ENCODE assay signal across 28 cellular contexts in genomic region chr1:210369425-210369824, GRCh38.
"Had no signal": no experiment of that assay in that cellular context is flagged by ENCODE, and none has a peak within 500 bp of the region (broad histone marks: within the 10 kb centered on the region; RNA-seq: fewer than 3 reads in every experiment).

No MANE protein-coding gene starts in this region.

- H3K9me3 ChIP-seq: lower lobe of right lung, neutrophil, pancreas, testis, vagina had no signal

- H3K9me3 Mint-ChIP-seq: activated B cell treated with CpG ODN at 0.5 μM for 24 hours; activated T-cell treated with anti-CD3 and anti-CD28 coated beads, Interleukin-2, amount 50 U/mL, for 72 hours; dendritic cell treated with granulocyte-macrophage colony-stimulating factor and Interleukin-4, amounts not matched to agents 40 ng/mL and 50 ng/mL, for 4 days; immature natural killer cell; naive thymus-derived CD4-positive, alpha-beta T cell; stimulated activated naive B cell treated with anti-CD40 and anti-IgM and Interleukin-4, amounts not matched to agents 10 μg/mL and 1 μg/mL and 100 μg/mL, for 72 hours had no signal

- H3K27me3 Mint-ChIP-seq: activated B cell treated with CpG ODN at 0.5 μM for 24 hours; activated CD4-positive, alpha-beta T cell treated with anti-CD3 and anti-CD28 coated beads for 36 hours; dendritic cell treated with granulocyte-macrophage colony-stimulating factor and Interleukin-4, amounts not matched to agents 40 ng/mL and 50 ng/mL, for 4 days; stimulated activated naive B cell treated with anti-CD40 and anti-IgM and Interleukin-4, amounts not matched to agents 10 μg/mL and 1 μg/mL and 100 μg/mL, for 72 hours had no signal

- H3K36me3 Mint-ChIP-seq: immature natural killer cell; naive thymus-derived CD4-positive, alpha-beta T cell had no signal

- H3K4me3 ChIP-seq: lower lobe of right lung, pancreas, smooth muscle cell, testis, vagina had no signal

- H3K4me2 ChIP-seq: smooth muscle cell had no signal

- DNase-seq: activated B cell treated with CpG ODN at 0.5 μM for 24 hours; activated CD4-positive, alpha-beta T cell treated with anti-CD3 and anti-CD28 coated beads for 36 hours; activated CD4-positive, alpha-beta T cell treated with anti-CD3 and anti-CD28 coated beads, Interleukin-2, amount 50 U/mL, for 4 hours; activated effector memory CD4-positive, alpha-beta T cell treated with anti-CD3 and anti-CD28 coated beads, Interleukin-2, amount 50 U/mL, for 16 hours; activated naive CD4-positive, alpha-beta T cell treated with anti-CD3 and anti-CD28 coated beads, Interleukin-2, amount 50 U/mL, for 16 hours; activated T-cell treated with anti-CD3 and anti-CD28 coated beads, Interleukin-2, amount 50 U/mL, for 72 hours; aorta; brain microvascular endothelial cell; caudate nucleus; effector CD4-positive, alpha-beta T cell; erythroblast; foreskin keratinocyte; immature natural killer cell; lower lobe of right lung; naive thymus-derived CD4-positive, alpha-beta T cell; pancreas; stimulated activated CD4-positive, alpha-beta T cell treated with anti-CD3 and anti-CD28 coated beads, Interleukin-15, amount 100 ng/mL, for 24 hours; stimulated activated naive B cell treated with anti-CD40 and anti-IgM and Interleukin-4, amounts not matched to agents 10 μg/mL and 1 μg/mL and 100 μg/mL, for 72 hours; T-helper 1 cell; T1000; testis; trophoblast cell had no signal

- H3K27me3 ChIP-seq: brain microvascular endothelial cell, foreskin keratinocyte, neutrophil, pancreas, testis, vagina had no signal

- H3K4me1 ChIP-seq: lower lobe of right lung, vagina had no signal

- H3K4me3 Mint-ChIP-seq: activated B cell treated with CpG ODN at 0.5 μM for 24 hours; activated CD4-positive, alpha-beta T cell treated with anti-CD3 and anti-CD28 coated beads for 36 hours; activated T-cell treated with anti-CD3 and anti-CD28 coated beads, Interleukin-2, amount 50 U/mL, for 72 hours; dendritic cell treated with granulocyte-macrophage colony-stimulating factor and Interleukin-4, amounts not matched to agents 40 ng/mL and 50 ng/mL, for 4 days; immature natural killer cell; naive thymus-derived CD4-positive, alpha-beta T cell; stimulated activated naive B cell treated with anti-CD40 and anti-IgM and Interleukin-4, amounts not matched to agents 10 μg/mL and 1 μg/mL and 100 μg/mL, for 72 hours had no signal

- H3K27ac ChIP-seq: brain microvascular endothelial cell, foreskin keratinocyte, lower lobe of right lung, neutrophil, pancreas, testis, vagina had no signal

- H3K27ac Mint-ChIP-seq: activated B cell treated with CpG ODN at 0.5 μM for 24 hours; activated CD4-positive, alpha-beta T cell treated with anti-CD3 and anti-CD28 coated beads for 36 hours; activated T-cell treated with anti-CD3 and anti-CD28 coated beads, Interleukin-2, amount 50 U/mL, for 72 hours; dendritic cell treated with granulocyte-macrophage colony-stimulating factor and Interleukin-4, amounts not matched to agents 40 ng/mL and 50 ng/mL, for 4 days; immature natural killer cell; naive thymus-derived CD4-positive, alpha-beta T cell; stimulated activated naive B cell treated with anti-CD40 and anti-IgM and Interleukin-4, amounts not matched to agents 10 μg/mL and 1 μg/mL and 100 μg/mL, for 72 hours had no signal

- FAIRE-seq: pancreas had no signal

- H3K4me1 Mint-ChIP-seq: immature natural killer cell had no signal

- H3K36me3 ChIP-seq: brain microvascular endothelial cell, lower lobe of right lung, neutrophil, pancreas, vagina had no signal

- ATAC-seq: activated CD4-positive, alpha-beta T cell treated with anti-CD3 and anti-CD28 coated beads for 36 hours; activated T-cell treated with anti-CD3 and anti-CD28 coated beads, Interleukin-2, amount 50 U/mL, for 72 hours; foreskin keratinocyte; left lobe of liver; lower lobe of right lung; naive thymus-derived CD4-positive, alpha-beta T cell; pancreas; sciatic nerve; stimulated activated naive B cell treated with anti-CD40 and anti-IgM and Interleukin-4, amounts not matched to agents 10 μg/mL and 1 μg/mL and 100 μg/mL, for 72 hours had no signal
